ENCODE assay signal across 19 cellular contexts in the genomic region with DNA sequence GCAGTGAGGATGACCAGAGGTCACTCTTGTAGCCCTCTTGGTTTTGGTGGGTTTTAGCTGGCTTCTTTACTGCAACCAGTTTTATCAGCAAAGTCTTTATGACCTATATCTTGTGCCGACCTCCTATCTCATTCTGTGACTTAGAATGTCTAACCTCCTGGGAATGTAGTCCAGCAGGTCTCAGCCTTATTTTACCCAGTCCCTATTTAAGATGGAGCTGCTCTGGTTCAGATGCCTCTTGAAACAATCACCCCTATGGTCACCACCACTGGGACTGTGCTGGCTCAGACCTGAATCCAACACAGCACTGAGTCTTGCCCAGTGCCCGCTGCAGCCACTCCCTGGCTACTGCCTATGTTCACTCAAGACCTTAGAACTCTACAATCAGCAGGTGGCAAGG. TPM values are rescaled to one million over a fixed set of nuclear protein-coding genes. Genes with fewer than 3 reads are reported as not detected.
DNase-seq lines count a peak whose midpoint lies in the region; ATAC-seq and TF ChIP-seq lines count a peak whose summit lies in the region.
"Had no signal": no experiment of that assay in that cellular context is flagged by ENCODE, and none has a peak within 500 bp of the region (broad histone marks: within the 10 kb centered on the region; RNA-seq: fewer than 3 reads in every experiment).

No MANE protein-coding gene starts in this region.

- H3K4me2 ChIP-seq in Karpas-422 (ENCODE audit: low read depth, low read length, poor library complexity, severe bottlenecking) = no peak overlapping the region

- no peak overlapping the region for H2AFZ ChIP-seq in Karpas-422 (ENCODE audit: low read length)
- H2AFZ ChIP-seq: GM23248 had no signal

- H3K36me3 ChIP-seq in Karpas-422 (ENCODE audit: insufficient read depth, low read length) = peaks cover 14% of the 10 kb centered on the region; the same call in 1 of the 2 replicates

- peak overlapping the region; percentile 69 for H3K27ac Mint-ChIP-seq in activated T-cell treated with anti-CD3 and anti-CD28 coated beads, Interleukin-2, amount 50 U/mL, for 24 hours
- no peak overlapping the region for H3K27ac Mint-ChIP-seq in activated T-cell treated with anti-CD3 and anti-CD28 coated beads, Interleukin-2, amount 50 U/mL, for 72 hours
- H3K27ac Mint-ChIP-seq in stimulated activated effector memory CD8-positive, alpha-beta T cell treated with anti-CD3 and anti-CD28 coated beads, Interleukin-12 subunit alpha, Interleukin-12 subunit beta, amount 100 ng/mL, for 72 hours = peak overlapping the region; percentile 26
- H3K27ac Mint-ChIP-seq in stimulated activated memory B cell treated with anti-CD40 and anti-IgM and Interleukin-4, amounts not matched to agents 10 μg/mL and 1 μg/mL and 100 μg/mL, for 72 hours = no peak overlapping the region
- H3K27ac Mint-ChIP-seq: HFFc6 had no signal

- H3K4me1 ChIP-seq in Karpas-422 (ENCODE audit: low read length) (peaks cover 50% of the 10 kb centered on the region), foreskin keratinocyte (no peaks in the 10 kb centered on the region)

- peak overlapping the region; percentile 69; the same call in 1 of the 2 replicates for H3K27ac ChIP-seq in Karpas-422 (ENCODE audit: low read length)
- no peak overlapping the region for H3K27ac ChIP-seq in foreskin keratinocyte
- H3K27ac ChIP-seq: GM23248 had no signal

- peaks cover 82% of the 10 kb centered on the region for H3K36me3 Mint-ChIP-seq in activated T-cell treated with anti-CD3 and anti-CD28 coated beads, Interleukin-2, amount 50 U/mL, for 24 hours (ENCODE audit: low read depth)
- H3K36me3 Mint-ChIP-seq in activated T-cell treated with anti-CD3 and anti-CD28 coated beads, Interleukin-2, amount 50 U/mL, for 72 hours (ENCODE audit: insufficient read depth in 2 of 2) = peaks cover 10 to 49% of the 10 kb centered on the region in 2 donors
- H3K36me3 Mint-ChIP-seq in stimulated activated effector memory CD8-positive, alpha-beta T cell treated with anti-CD3 and anti-CD28 coated beads, Interleukin-12 subunit alpha, Interleukin-12 subunit beta, amount 100 ng/mL, for 72 hours = peaks cover 19% of the 10 kb centered on the region
- H3K36me3 Mint-ChIP-seq in stimulated activated memory B cell treated with anti-CD40 and anti-IgM and Interleukin-4, amounts not matched to agents 10 μg/mL and 1 μg/mL and 100 μg/mL, for 72 hours = peaks cover 59% of the 10 kb centered on the region

- no peak overlapping the region for H3K4me3 Mint-ChIP-seq in activated T-cell treated with anti-CD3 and anti-CD28 coated beads, Interleukin-2, amount 50 U/mL, for 24 hours
- no peak overlapping the region for H3K4me3 Mint-ChIP-seq in activated T-cell treated with anti-CD3 and anti-CD28 coated beads, Interleukin-2, amount 50 U/mL, for 72 hours
- H3K4me3 Mint-ChIP-seq in stimulated activated effector memory CD8-positive, alpha-beta T cell treated with anti-CD3 and anti-CD28 coated beads, Interleukin-12 subunit alpha, Interleukin-12 subunit beta, amount 100 ng/mL, for 72 hours = no peak overlapping the region
- no peak overlapping the region for H3K4me3 Mint-ChIP-seq in stimulated activated memory B cell treated with anti-CD40 and anti-IgM and Interleukin-4, amounts not matched to agents 10 μg/mL and 1 μg/mL and 100 μg/mL, for 72 hours
- H3K4me3 Mint-ChIP-seq: H9, HFFc6 had no signal

- peaks cover 75% of the 10 kb centered on the region for H3K4me1 Mint-ChIP-seq in activated T-cell treated with anti-CD3 and anti-CD28 coated beads, Interleukin-2, amount 50 U/mL, for 24 hours (ENCODE audit: low read depth)
- H3K4me1 Mint-ChIP-seq in activated T-cell treated with anti-CD3 and anti-CD28 coated beads, Interleukin-2, amount 50 U/mL, for 72 hours (ENCODE audit: low read depth) = peaks cover 37% of the 10 kb centered on the region
- peaks cover 43% of the 10 kb centered on the region for H3K4me1 Mint-ChIP-seq in stimulated activated effector memory CD8-positive, alpha-beta T cell treated with anti-CD3 and anti-CD28 coated beads, Interleukin-12 subunit alpha, Interleukin-12 subunit beta, amount 100 ng/mL, for 72 hours
- H3K4me1 Mint-ChIP-seq in stimulated activated memory B cell treated with anti-CD40 and anti-IgM and Interleukin-4, amounts not matched to agents 10 μg/mL and 1 μg/mL and 100 μg/mL, for 72 hours = peaks cover 58% of the 10 kb centered on the region
- H3K4me1 Mint-ChIP-seq: H9 had no signal

- no peak overlapping the region for H3K9ac ChIP-seq in Karpas-422 (ENCODE audit: low read length)
- H3K9ac ChIP-seq: GM23248 had no signal

- no peaks in the 10 kb centered on the region for H3K27me3 Mint-ChIP-seq in activated T-cell treated with anti-CD3 and anti-CD28 coated beads, Interleukin-2, amount 50 U/mL, for 24 hours
- H3K27me3 Mint-ChIP-seq in activated T-cell treated with anti-CD3 and anti-CD28 coated beads, Interleukin-2, amount 50 U/mL, for 72 hours (ENCODE audit: low read depth) = no peaks in the 10 kb centered on the region
- H3K27me3 Mint-ChIP-seq in stimulated activated memory B cell treated with anti-CD40 and anti-IgM and Interleukin-4, amounts not matched to agents 10 μg/mL and 1 μg/mL and 100 μg/mL, for 72 hours = no peaks in the 10 kb centered on the region

- H3K27me3 ChIP-seq in Karpas-422 (ENCODE audit: low read length) (no peaks in the 10 kb centered on the region), foreskin keratinocyte (no peaks in the 10 kb centered on the region)

- no peaks in the 10 kb centered on the region; the same call in 1 of the 2 replicates for H3K9me3 ChIP-seq in Karpas-422 (ENCODE audit: low read length)

- H3K79me2 ChIP-seq in Karpas-422 (ENCODE audit: low read length) = peaks cover 98% of the 10 kb centered on the region

- no peak for TF ChIP-seq CTCF in foreskin keratinocyte (conservative IDR thresholded peaks at IDR 0.05)

- no peaks in the 10 kb centered on the region for H4K20me1 ChIP-seq in Karpas-422 (ENCODE audit: insufficient read depth, low read depth, low read length)

- H3K4me3 ChIP-seq in Karpas-422 (ENCODE audit: low read length) = no peak overlapping the region
- H3K4me3 ChIP-seq: GM23248 had no signal

- H3K9me2 ChIP-seq in Karpas-422 (replicated peaks; ENCODE audit: insufficient read depth, low read length) = no peaks in the 10 kb centered on the region

- ATAC-seq in activated T-cell treated with anti-CD3 and anti-CD28 coated beads, Interleukin-2, amount 50 U/mL, for 72 hours (replicated peaks in 1 of 2) = no peak
- peak; percentile 26 for ATAC-seq in foreskin keratinocyte
- no peak for ATAC-seq in stimulated activated effector memory CD8-positive, alpha-beta T cell treated with anti-CD3 and anti-CD28 coated beads, Interleukin-12 subunit alpha, Interleukin-12 subunit beta, amount 100 ng/mL, for 72 hours
- no peak for ATAC-seq in stimulated activated memory B cell treated with anti-CD40 and anti-IgM and Interleukin-4, amounts not matched to agents 10 μg/mL and 1 μg/mL and 100 μg/mL, for 72 hours

- H3K9me3 Mint-ChIP-seq in activated T-cell treated with anti-CD3 and anti-CD28 coated beads, Interleukin-2, amount 50 U/mL, for 24 hours = peaks cover 18% of the 10 kb centered on the region
- peaks cover 6 to 16% of the 10 kb centered on the region in 2 donors for H3K9me3 Mint-ChIP-seq in activated T-cell treated with anti-CD3 and anti-CD28 coated beads, Interleukin-2, amount 50 U/mL, for 72 hours
- H3K9me3 Mint-ChIP-seq in stimulated activated effector memory CD8-positive, alpha-beta T cell treated with anti-CD3 and anti-CD28 coated beads, Interleukin-12 subunit alpha, Interleukin-12 subunit beta, amount 100 ng/mL, for 72 hours = peaks cover 14% of the 10 kb centered on the region
- H3K9me3 Mint-ChIP-seq in stimulated activated memory B cell treated with anti-CD40 and anti-IgM and Interleukin-4, amounts not matched to agents 10 μg/mL and 1 μg/mL and 100 μg/mL, for 72 hours = peaks cover 11% of the 10 kb centered on the region

- no peak for DNase-seq in activated T-cell treated with anti-CD3 and anti-CD28 coated beads, Interleukin-2, amount 50 U/mL, for 24 hours
- DNase-seq in activated T-cell treated with anti-CD3 and anti-CD28 coated beads, Interleukin-2, amount 50 U/mL, for 72 hours = no peak
- DNase-seq in Karpas-422 = no peak
- DNase-seq in foreskin keratinocyte = peak in 1 of 2 donors; percentile 22
- DNase-seq in stimulated activated effector memory CD8-positive, alpha-beta T cell treated with anti-CD3 and anti-CD28 coated beads, Interleukin-12 subunit alpha, Interleukin-12 subunit beta, amount 100 ng/mL, for 72 hours (ENCODE audit: low spot score in 2 of 2) = no peak
- DNase-seq in SIG-M5 treated with dmso at 0.1 percent for 504 hours (lab: John Stamatoyannopoulos, UW; ENCODE audit: unreplicated experiment) = no peak
- DNase-seq in NCI-H2196 (lab: John Stamatoyannopoulos, UW; ENCODE audit: unreplicated experiment) = no peak
- DNase-seq: Caco-2, DMS 273 treated with DMSO at 0.1 percent for 48 hours, DMS79 treated with DMSO at 0.1 percent for 48 hours, GM23248, H9, HFFc6, NCI-H1417, NCI-H1694 treated with DMSO at 0.1 percent for 48 hours, NCI-H2081 treated with DMSO at 0.1 percent for 48 hours, NCI-H2171 treated with DMSO at 0.1 percent for 48 hours, NCI-H446 had no signal

RNA-seq across cellular contexts. Expression of a gene that starts 49.4 kb away (rescaled TPM):
- total RNA-seq in activated T-cell treated with anti-CD3 and anti-CD28 coated beads, Interleukin-2, amount 50 U/mL, for 72 hours = 10 to 100 TPM; 43.8 to 52.0 TPM
- 72.9 and 103 TPM in 2 replicates for total RNA-seq in Karpas-422 (2014; rRNA removed; shearing (Covaris generic); ENCODE audit: low replicate concordance)
- 20.7 and 20.9 TPM in 2 replicates for total RNA-seq in foreskin keratinocyte
- 20.6 and 21.6 TPM in 2 replicates for polyA plus RNA-seq in foreskin keratinocyte

Comparison
In these comparisons a context has a peak if more than half of its experiments do, and no peak if none do; other contexts are left out.
1. H3K27ac Mint-ChIP-seq: peak in activated T-cell treated with anti-CD3 and anti-CD28 coated beads, Interleukin-2, amount 50 U/mL, for 24 hours (single experiment) and stimulated activated effector memory CD8-positive, alpha-beta T cell treated with anti-CD3 and anti-CD28 coated beads, Interleukin-12 subunit alpha, Interleukin-12 subunit beta, amount 100 ng/mL, for 72 hours (single experiment); none in activated T-cell treated with anti-CD3 and anti-CD28 coated beads, Interleukin-2, amount 50 U/mL, for 72 hours (single experiment) and stimulated activated memory B cell treated with anti-CD40 and anti-IgM and Interleukin-4, amounts not matched to agents 10 μg/mL and 1 μg/mL and 100 μg/mL, for 72 hours (single experiment).